19 cellular contexts compared by ENCODE assay signal in the genomic region with DNA sequence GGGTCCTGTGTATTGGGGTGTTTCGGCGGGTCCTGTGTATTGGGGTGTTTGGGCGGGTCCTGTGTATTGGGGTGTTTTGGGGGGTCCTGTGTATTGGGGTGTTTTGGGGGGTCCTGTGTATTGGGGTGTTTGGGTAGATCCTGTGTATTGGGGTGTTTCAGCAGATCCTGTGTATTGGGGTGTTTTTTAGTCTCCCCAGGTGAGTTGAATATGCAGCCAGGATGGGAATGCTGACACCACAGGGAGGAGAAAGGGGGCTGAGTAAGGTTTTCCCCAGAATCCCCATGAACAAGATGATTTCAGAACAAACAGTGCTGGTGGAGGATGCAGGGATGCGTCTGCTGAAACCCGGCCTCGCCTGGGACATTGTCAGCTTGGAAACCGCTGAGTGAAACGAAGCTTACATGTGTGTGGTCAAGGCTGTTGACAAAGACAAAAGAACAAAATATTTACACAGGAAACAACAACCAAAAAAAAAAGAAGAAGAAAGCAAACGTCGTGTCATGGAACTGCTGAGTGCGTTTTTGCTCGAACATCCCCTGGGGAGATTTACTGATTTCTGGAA.
DNase-seq lines count a peak whose midpoint lies in the region; ATAC-seq and TF ChIP-seq lines count a peak whose summit lies in the region.
"Had no signal": no experiment of that assay in that cellular context is flagged by ENCODE, and none has a peak within 500 bp of the region (broad histone marks: within the 10 kb centered on the region; RNA-seq: fewer than 3 reads in every experiment).

No MANE protein-coding gene starts in this region.

- H3K9me3 ChIP-seq in Loucy (ENCODE audit: insufficient read depth, low read depth, low read length), result no peaks in the 10 kb centered on the region
- peaks cover 0 to 2% of the 10 kb centered on the region in 2 donors for H3K9me3 ChIP-seq in neuronal stem cell (replicated peaks in 1 of 2; ENCODE audit: control insufficient read depth in 2 of 2, insufficient read depth in 1 of 2, low read depth in 1 of 2, low read length in 2 of 2)

- H3K14ac ChIP-seq in neuronal stem cell (ENCODE audit: low read length), result no peak overlapping the region

- TF ChIP-seq CTCF in Loucy (conservative IDR thresholded peaks at IDR 0.05; ENCODE audit: low read length) (no peak), WTC11 (IDR thresholded peaks at IDR 0.05) (no peak)

- CTCF ChIA-PET in WTC11 (lab: Charles Lee), result interaction anchor here (0.7 kb wide), 1 partner anchor 403 kb away, joined by 3 read pairs; no protein-coding TSS in a partner anchor
- CTCF ChIA-PET in activated CD4-positive, alpha-beta memory T cell treated with anti-CD3 and anti-CD28 coated beads, Interleukin-2, amount 10 ng/mL, durations not matched to agents 7 days and 5 days (lab: Charles Lee), result no interaction called here

- H3K79me2 ChIP-seq in Loucy (ENCODE audit: insufficient read depth, low read length), result no peaks in the 10 kb centered on the region

- no peak overlapping the region for H2BK15ac ChIP-seq in neuronal stem cell (ENCODE audit: low read length)

- H2AFZ ChIP-seq in Loucy (ENCODE audit: low read length), result no peak overlapping the region
- peak overlapping the region; percentile 45 for H2AFZ ChIP-seq in neuronal stem cell (ENCODE audit: low read length)
- H2AFZ ChIP-seq: GM23248 had no signal

- H3K4me3 ChIP-seq in Loucy (ENCODE audit: low read length, poor library complexity, severe bottlenecking) (no peak overlapping the region), neuronal stem cell (ENCODE audit: low read length in 2 of 2) (no peak overlapping the region)
- H3K4me3 ChIP-seq: GM23248 had no signal

- H3K4ac ChIP-seq in neuronal stem cell (ENCODE audit: low read length), result no peak overlapping the region

- H3K36me3 ChIP-seq in Loucy (ENCODE audit: insufficient read depth, low read length) (no peaks in the 10 kb centered on the region), neuronal stem cell (replicated peaks in 1 of 2; ENCODE audit: control insufficient read depth in 2 of 2, insufficient read depth in 2 of 2, low read length in 2 of 2) (no peaks in the 10 kb centered on the region)

- no peak overlapping the region for H3K18ac ChIP-seq in neuronal stem cell (ENCODE audit: low read length)

- no peak overlapping the region for H3K4me3 Mint-ChIP-seq in activated CD4-positive, alpha-beta T cell treated with anti-CD3 and anti-CD28 coated beads, Interleukin-2, amount 10 ng/mL, durations not matched to agents 24 days and 14 days
- H3K4me3 Mint-ChIP-seq in WTC11, result no peak overlapping the region
- no peak overlapping the region for H3K4me3 Mint-ChIP-seq in activated CD4-positive, alpha-beta memory T cell treated with anti-CD3 and anti-CD28 coated beads, Interleukin-2, amount 10 ng/mL, durations not matched to agents 7 days and 5 days
- H3K4me3 Mint-ChIP-seq in activated T-cell treated with anti-CD3 and anti-CD28 coated beads, Interleukin-2, amount 50 U/mL, for 72 hours, result peak overlapping the region in 1 of 2 donors; percentile 54
- H3K4me3 Mint-ChIP-seq: brain, neural crest cell had no signal

- intact Hi-C loops in activated CD4-positive, alpha-beta T cell treated with anti-CD3 and anti-CD28 coated beads, Interleukin-2, amount 10 ng/mL, durations not matched to agents 24 days and 14 days (cut with micrococcal nuclease), result loop anchor here (5.0 kb wide), 2 partner anchors 44 to 89 kb away; partner anchors contain the start of gene ODC1

- H2BK5ac ChIP-seq in neuronal stem cell (ENCODE audit: low read length), result no peak overlapping the region

- peaks cover 17% of the 10 kb centered on the region for H3K4me1 Mint-ChIP-seq in activated CD4-positive, alpha-beta T cell treated with anti-CD3 and anti-CD28 coated beads, Interleukin-2, amount 10 ng/mL, durations not matched to agents 24 days and 14 days
- H3K4me1 Mint-ChIP-seq in WTC11, result no peaks in the 10 kb centered on the region
- peaks cover 27% of the 10 kb centered on the region for H3K4me1 Mint-ChIP-seq in activated CD4-positive, alpha-beta memory T cell treated with anti-CD3 and anti-CD28 coated beads, Interleukin-2, amount 10 ng/mL, durations not matched to agents 7 days and 5 days
- peaks cover 20% of the 10 kb centered on the region for H3K4me1 Mint-ChIP-seq in activated T-cell treated with anti-CD3 and anti-CD28 coated beads, Interleukin-2, amount 50 U/mL, for 72 hours (ENCODE audit: low read depth)

- H2AK5ac ChIP-seq in neuronal stem cell (ENCODE audit: low read depth, low read length), result no peak overlapping the region

- no peak overlapping the region for H3K9ac ChIP-seq in Loucy (ENCODE audit: low read depth, low read length, poor library complexity, severe bottlenecking)
- H3K9ac ChIP-seq in neuronal stem cell (ENCODE audit: low read depth, low read length, poor library complexity), result no peak overlapping the region
- H3K9ac ChIP-seq: GM23248 had no signal

- no peaks in the 10 kb centered on the region for H3K27me3 Mint-ChIP-seq in activated CD4-positive, alpha-beta T cell treated with anti-CD3 and anti-CD28 coated beads, Interleukin-2, amount 10 ng/mL, durations not matched to agents 24 days and 14 days
- H3K27me3 Mint-ChIP-seq in WTC11 (ENCODE audit: low read depth), result no peaks in the 10 kb centered on the region
- peaks cover 15% of the 10 kb centered on the region for H3K27me3 Mint-ChIP-seq in activated CD4-positive, alpha-beta memory T cell treated with anti-CD3 and anti-CD28 coated beads, Interleukin-2, amount 10 ng/mL, durations not matched to agents 7 days and 5 days
- peaks cover 14% of the 10 kb centered on the region for H3K27me3 Mint-ChIP-seq in activated T-cell treated with anti-CD3 and anti-CD28 coated beads, Interleukin-2, amount 50 U/mL, for 72 hours (ENCODE audit: low read depth)

- H3K27me3 ChIP-seq in Loucy (ENCODE audit: insufficient read depth, low read length, poor library complexity, severe bottlenecking) (peaks cover 5% of the 10 kb centered on the region), neuronal stem cell (ENCODE audit: control insufficient read depth in 3 of 3, insufficient read depth in 3 of 3, low read depth in 1 of 3, low read length in 3 of 3) (peaks cover 0 to 10% (median 0%) of the 10 kb centered on the region in 3 experiments)

- H4K20me1 ChIP-seq in Loucy (ENCODE audit: insufficient read depth, low read length, poor library complexity, severe bottlenecking), result no peaks in the 10 kb centered on the region

- H2BK120ac ChIP-seq in neuronal stem cell (ENCODE audit: low read depth, low read length), result no peak overlapping the region

- no peaks in the 10 kb centered on the region for H3K36me3 Mint-ChIP-seq in activated CD4-positive, alpha-beta T cell treated with anti-CD3 and anti-CD28 coated beads, Interleukin-2, amount 10 ng/mL, durations not matched to agents 24 days and 14 days (ENCODE audit: low read depth)
- no peaks in the 10 kb centered on the region for H3K36me3 Mint-ChIP-seq in WTC11
- H3K36me3 Mint-ChIP-seq in activated CD4-positive, alpha-beta memory T cell treated with anti-CD3 and anti-CD28 coated beads, Interleukin-2, amount 10 ng/mL, durations not matched to agents 7 days and 5 days (ENCODE audit: low read depth), result peaks cover 3% of the 10 kb centered on the region
- H3K36me3 Mint-ChIP-seq in activated T-cell treated with anti-CD3 and anti-CD28 coated beads, Interleukin-2, amount 50 U/mL, for 72 hours (ENCODE audit: insufficient read depth in 2 of 2), result no peaks in the 10 kb centered on the region
- H3K36me3 Mint-ChIP-seq: brain, T-cell had no signal

- DNase-seq in activated CD4-positive, alpha-beta T cell treated with anti-CD3 and anti-CD28 coated beads, Interleukin-2, amount 10 ng/mL, durations not matched to agents 24 days and 14 days, result no peak
- no peak for DNase-seq in activated CD4-positive, alpha-beta T cell treated with anti-CD3 and anti-CD28 coated beads, Interleukin-2, amount 50 U/mL, for 1 hour
- DNase-seq in WTC11 (ENCODE audit: low spot score) (no peak), neuronal stem cell (ENCODE audit: low spot score) (no peak)
- no peak for DNase-seq in activated CD4-positive, alpha-beta memory T cell treated with anti-CD3 and anti-CD28 coated beads, Interleukin-2, amount 10 ng/mL, durations not matched to agents 7 days and 5 days
- no peak for DNase-seq in activated T-cell treated with anti-CD3 and anti-CD28 coated beads, Interleukin-2, amount 50 U/mL, for 72 hours
- DNase-seq: activated naive CD4-positive, alpha-beta T cell treated with Interleukin-2 at 50 U/mL for 16 hours; COR-L47; GM23248; mammary epithelial cell; NCI-H187; NCI-H526 treated with DMSO at 0.1 percent for 48 hours; retina had no signal

- H3K79me1 ChIP-seq in neuronal stem cell (ENCODE audit: low read depth, low read length), result no peaks in the 10 kb centered on the region

- H3K9me3 Mint-ChIP-seq in activated CD4-positive, alpha-beta T cell treated with anti-CD3 and anti-CD28 coated beads, Interleukin-2, amount 10 ng/mL, durations not matched to agents 24 days and 14 days, result peaks cover 4% of the 10 kb centered on the region
- no peaks in the 10 kb centered on the region for H3K9me3 Mint-ChIP-seq in WTC11
- peaks cover 3% of the 10 kb centered on the region for H3K9me3 Mint-ChIP-seq in activated CD4-positive, alpha-beta memory T cell treated with anti-CD3 and anti-CD28 coated beads, Interleukin-2, amount 10 ng/mL, durations not matched to agents 7 days and 5 days
- H3K9me3 Mint-ChIP-seq in activated T-cell treated with anti-CD3 and anti-CD28 coated beads, Interleukin-2, amount 50 U/mL, for 72 hours, result peaks cover 0 to 3% of the 10 kb centered on the region in 2 donors
- H3K9me3 Mint-ChIP-seq: neural crest cell, T-cell had no signal

- WGBS in neuronal stem cell (ENCODE audit: extremely low coverage in 2 of 2, insufficient read length in 2 of 2, insufficient replicate concordance in 1 of 2), 2 donors, result no CpG with 5 or more reads among the region's 12 CpGs

- H4K91ac ChIP-seq in neuronal stem cell (ENCODE audit: low read depth, low read length, poor library complexity), result no peak overlapping the region

- POLR2A ChIA-PET in WTC11 (lab: Charles Lee), result no interaction called here
- POLR2A ChIA-PET in activated CD4-positive, alpha-beta memory T cell treated with anti-CD3 and anti-CD28 coated beads, Interleukin-2, amount 10 ng/mL, durations not matched to agents 7 days and 5 days (lab: Charles Lee), result interaction anchor here (0.6 kb wide), 1 partner anchor 195 kb away, joined by 3 read pairs; no protein-coding TSS in a partner anchor

- no peak overlapping the region for H2BK12ac ChIP-seq in neuronal stem cell (ENCODE audit: low read length)

- no peaks in the 10 kb centered on the region for H3F3A ChIP-seq in Loucy (ENCODE audit: low read depth)

- no peak overlapping the region for H3K23ac ChIP-seq in neuronal stem cell (ENCODE audit: low read depth, low read length, poor library complexity)

- H4K8ac ChIP-seq in neuronal stem cell (ENCODE audit: low read depth, low read length), result no peak overlapping the region

- ATAC-seq in WTC11, result no peak
- ATAC-seq in activated T-cell treated with anti-CD3 and anti-CD28 coated beads, Interleukin-2, amount 50 U/mL, for 72 hours (replicated peaks in 1 of 2), result no peak
- ATAC-seq in HG03565 (IDR thresholded peaks at IDR 0.05; ENCODE audit: unreplicated experiment), result no peak
- ATAC-seq: esophagus mucosa had no signal

- H3K9me2 ChIP-seq in Loucy (replicated peaks; ENCODE audit: low read depth, low read length), result no peaks in the 10 kb centered on the region

- peak overlapping the region; percentile 9 for H3K27ac Mint-ChIP-seq in activated CD4-positive, alpha-beta T cell treated with anti-CD3 and anti-CD28 coated beads, Interleukin-2, amount 10 ng/mL, durations not matched to agents 24 days and 14 days
- H3K27ac Mint-ChIP-seq in WTC11, result peak overlapping the region; percentile 53; the same call in 1 of the 2 replicates
- H3K27ac Mint-ChIP-seq in activated CD4-positive, alpha-beta memory T cell treated with anti-CD3 and anti-CD28 coated beads, Interleukin-2, amount 10 ng/mL, durations not matched to agents 7 days and 5 days, result no peak overlapping the region
- no peak overlapping the region for H3K27ac Mint-ChIP-seq in activated T-cell treated with anti-CD3 and anti-CD28 coated beads, Interleukin-2, amount 50 U/mL, for 72 hours
- H3K27ac Mint-ChIP-seq: T-cell had no signal

- H3K4me1 ChIP-seq in Loucy (ENCODE audit: insufficient read depth, low read length, poor library complexity, severe bottlenecking) (peaks cover 9% of the 10 kb centered on the region), neuronal stem cell (ENCODE audit: control insufficient read depth in 2 of 2, insufficient read depth in 1 of 2, low read depth in 1 of 2, low read length in 2 of 2) (peaks cover under 1% of the 10 kb centered on the region in 2 donors)

- peak overlapping the region; percentile 40 for H3K4me2 ChIP-seq in Loucy (ENCODE audit: low read depth, low read length, poor library complexity, severe bottlenecking)
- H3K4me2 ChIP-seq in neuronal stem cell (ENCODE audit: insufficient read depth, low read length, poor library complexity, severe bottlenecking), result no peak overlapping the region

- no peak overlapping the region for H3K27ac ChIP-seq in neuronal stem cell (replicated peaks; ENCODE audit: low read length)
- H3K27ac ChIP-seq: GM23248 had no signal

Comparison
In these comparisons a context has a peak if more than half of its experiments do, and no peak if none do; other contexts are left out.
1. H3K27ac Mint-ChIP-seq: peak in activated CD4-positive, alpha-beta T cell treated with anti-CD3 and anti-CD28 coated beads, Interleukin-2, amount 10 ng/mL, durations not matched to agents 24 days and 14 days (single experiment) and WTC11 (single experiment); none in activated CD4-positive, alpha-beta memory T cell treated with anti-CD3 and anti-CD28 coated beads, Interleukin-2, amount 10 ng/mL, durations not matched to agents 7 days and 5 days (single experiment) and activated T-cell treated with anti-CD3 and anti-CD28 coated beads, Interleukin-2, amount 50 U/mL, for 72 hours (single experiment).